Comparison of ENCODE assay signal across 20 cellular contexts in genomic region chr4:146235654-146236570, GRCh38. TPM values are rescaled to one million over a fixed set of nuclear protein-coding genes. Genes with fewer than 3 reads are reported as not detected.
DNase-seq lines count a peak whose midpoint lies in the region; ATAC-seq and TF ChIP-seq lines count a peak whose summit lies in the region.
"Had no signal": no experiment of that assay in that cellular context is flagged by ENCODE, and none has a peak within 500 bp of the region (broad histone marks: within the 10 kb centered on the region; RNA-seq: fewer than 3 reads in every experiment).

No MANE protein-coding gene starts in this region.

- no TSS peak for BruUV-seq in PC-9 (replicated peaks; lab: Mats Ljungman, UMichigan)

- ATAC-seq in GM21390 (IDR thresholded peaks at IDR 0.05; ENCODE audit: unreplicated experiment) = no peak
- ATAC-seq in HG03139 (IDR thresholded peaks at IDR 0.05; ENCODE audit: unreplicated experiment) = no peak
- ATAC-seq: foreskin keratinocyte had no signal

- H3K36me3 ChIP-seq in esophagus muscularis mucosa (no peaks in the 10 kb centered on the region), PC-9 (ENCODE audit: low read depth) (no peaks in the 10 kb centered on the region), endodermal cell (ENCODE audit: control insufficient read depth, insufficient read depth, low read length) (no peaks in the 10 kb centered on the region)

- no peaks in the 10 kb centered on the region for H3K27me3 ChIP-seq in esophagus muscularis mucosa
- no peaks in the 10 kb centered on the region for H3K27me3 ChIP-seq in PC-9 (ENCODE audit: insufficient read depth, low read depth)
- H3K27me3 ChIP-seq in endodermal cell (ENCODE audit: control insufficient read depth, insufficient read depth, low read length, poor library complexity, severe bottlenecking) = no peaks in the 10 kb centered on the region

- TF ChIP-seq EP300 in esophagus muscularis mucosa (IDR thresholded peaks at IDR 0.05) = no peak

- 63% methylated on average over 12 of the region's 13 CpGs for WGBS in esophagus muscularis mucosa
- 93 to 94% methylated on average over 9 to 13 of the region's 13 CpGs for WGBS in endodermal cell (ENCODE audit: insufficient coverage in 1 of 2, insufficient read length in 1 of 2), 2 experiments

- no peaks in the 10 kb centered on the region for H3K27me3 Mint-ChIP-seq in osteocyte (ENCODE audit: unreplicated experiment)
- H3K27me3 Mint-ChIP-seq in endodermal cell (ENCODE audit: insufficient read depth) = no peaks in the 10 kb centered on the region

- no peak overlapping the region for H3K4me2 ChIP-seq in PC-9

- H3K9me3 ChIP-seq in esophagus muscularis mucosa = peaks cover 0 to 10% (median 4%) of the 10 kb centered on the region in 4 donors
- no peaks in the 10 kb centered on the region for H3K9me3 ChIP-seq in PC-9 (ENCODE audit: insufficient read depth, low read depth)
- peaks cover 5% of the 10 kb centered on the region for H3K9me3 ChIP-seq in endodermal cell (ENCODE audit: control insufficient read depth, low read length)

- intact Hi-C loops in esophagus muscularis mucosa (cut with DNase I) = no loop called here
- intact Hi-C loops in PC-9 (cut with micrococcal nuclease; ENCODE audit: unreplicated experiment) = no loop called here

- H3K79me2 ChIP-seq in PC-9 (ENCODE audit: low read depth) = no peaks in the 10 kb centered on the region
- H3K79me2 ChIP-seq: parathyroid adenoma had no signal

- CTCF ChIA-PET in PC-9 (lab: Charles Lee) = no interaction called here

- no peak overlapping the region for H3K27ac Mint-ChIP-seq in osteocyte (ENCODE audit: unreplicated experiment)
- H3K27ac Mint-ChIP-seq in endodermal cell = no peak overlapping the region
- H3K27ac Mint-ChIP-seq: HFFc6 had no signal

- H3K9me3 Mint-ChIP-seq in osteocyte (ENCODE audit: unreplicated experiment) (no peaks in the 10 kb centered on the region), endodermal cell (peaks cover 10% of the 10 kb centered on the region)
- H3K9me3 Mint-ChIP-seq: immature natural killer cell had no signal

- H3K4me1 Mint-ChIP-seq in osteocyte (ENCODE audit: unreplicated experiment) (peaks cover under 1% of the 10 kb centered on the region), endodermal cell (no peaks in the 10 kb centered on the region)
- H3K4me1 Mint-ChIP-seq: immature natural killer cell had no signal

- no peak overlapping the region for H2AFZ ChIP-seq in PC-9
- H2AFZ ChIP-seq: parathyroid adenoma had no signal

- TF ChIP-seq CTCF in esophagus muscularis mucosa (IDR thresholded peaks at IDR 0.05) = no peak
- no peak for TF ChIP-seq CTCF in osteocyte (IDR thresholded peaks at IDR 0.05)
- no peak for TF ChIP-seq CTCF in PC-9 (conservative IDR thresholded peaks at IDR 0.05)
- no peak for TF ChIP-seq CTCF in endodermal cell (conservative IDR thresholded peaks at IDR 0.05)

- H3K9ac ChIP-seq in endodermal cell (ENCODE audit: extremely low read depth, low read length, poor library complexity, severe bottlenecking) = no peak overlapping the region
- H3K9ac ChIP-seq: parathyroid adenoma had no signal

- DNase-seq in CD1c-positive myeloid dendritic cell (ENCODE audit: extremely low spot score) (peak; percentile 89), NCI-H446 treated with DMSO at 0.1 percent for 48 hours (lab: John Stamatoyannopoulos, UW) (peak; percentile 40), esophagus muscularis mucosa (ENCODE audit: extremely low spot score) (peak; percentile 86), osteocyte (ENCODE audit: extremely low spot score, unreplicated experiment) (peak; percentile 66), PC-9 (no peak), endodermal cell (no peak)
- DNase-seq: activated CD8-positive, alpha-beta memory T cell treated with anti-CD3 and anti-CD28 coated beads for 24 hours; activated gamma-delta T cell; foreskin keratinocyte; HFFc6; immature natural killer cell; Kasumi-1; NCI-H2029; NCI-H774; stimulated activated CD4-positive, alpha-beta T cell treated with anti-CD3 and anti-CD28 coated beads, Interleukin-15, amount 100 ng/mL, for 24 hours had no signal

- peaks cover 3% of the 10 kb centered on the region for H3F3A ChIP-seq in PC-9 (ENCODE audit: insufficient read depth, low read depth)

- H3K4me3 ChIP-seq in esophagus muscularis mucosa (no peak overlapping the region), PC-9 (no peak overlapping the region), endodermal cell (ENCODE audit: low read length) (no peak overlapping the region)

- no peaks in the 10 kb centered on the region for H3K9me2 ChIP-seq in PC-9 (ENCODE audit: insufficient read depth)

- no peaks in the 10 kb centered on the region for H4K20me1 ChIP-seq in PC-9 (ENCODE audit: insufficient read depth)

- peaks cover 3 to 20% (median 12%) of the 10 kb centered on the region in 4 donors for H3K4me1 ChIP-seq in esophagus muscularis mucosa
- peaks cover 7% of the 10 kb centered on the region for H3K4me1 ChIP-seq in PC-9 (replicated peaks; ENCODE audit: insufficient read depth)
- no peaks in the 10 kb centered on the region for H3K4me1 ChIP-seq in endodermal cell (ENCODE audit: control insufficient read depth, insufficient read depth, low read length)
- H3K4me1 ChIP-seq: parathyroid adenoma had no signal

- H3K27ac ChIP-seq in esophagus muscularis mucosa (replicated peaks in 1 of 4) = peak overlapping the region in 1 of 4 donors; percentile 46
- no peak overlapping the region for H3K27ac ChIP-seq in PC-9
- H3K27ac ChIP-seq in endodermal cell (ENCODE audit: low read depth, low read length) = no peak overlapping the region
- H3K27ac ChIP-seq: foreskin keratinocyte had no signal

- no peak for TF ChIP-seq POLR2A in esophagus muscularis mucosa (IDR thresholded peaks at IDR 0.05; ENCODE audit: low read depth)

- POLR2A ChIA-PET in PC-9 (lab: Charles Lee; ENCODE audit: unreplicated experiment) = no interaction called here

- H3K4me3 Mint-ChIP-seq in osteocyte (ENCODE audit: unreplicated experiment) (no peak overlapping the region), endodermal cell (no peak overlapping the region)
- H3K4me3 Mint-ChIP-seq: HFFc6, immature natural killer cell had no signal

- no peaks in the 10 kb centered on the region for H3K36me3 Mint-ChIP-seq in osteocyte (ENCODE audit: unreplicated experiment)
- no peaks in the 10 kb centered on the region for H3K36me3 Mint-ChIP-seq in endodermal cell (ENCODE audit: low read depth)
- H3K36me3 Mint-ChIP-seq: immature natural killer cell had no signal

RNA-seq across cellular contexts. Expression of gene REELD1, which starts 21.6 kb away (rescaled TPM):
- total RNA-seq in esophagus muscularis mucosa (under 1 TPM in 2 of 4 donors, not detected in 2; 0.33 to 0.83 TPM), osteocyte (not detected in 2 replicates), PC-9 (2021) (not detected in 2 replicates), endodermal cell (under 1 TPM in 1 of 2 donors, not detected in 1; 0.13 TPM)
- polyA plus RNA-seq in endodermal cell (2013, experiment 1 of 2) = not detected
- polyA plus RNA-seq in endodermal cell (2013, experiment 2 of 2) = not detected
- total RNA-seq: Daoy, foreskin keratinocyte, HFFc6 had no signal
- polyA plus RNA-seq: BJ, foreskin keratinocyte, immature natural killer cell had no signal

Comparison
In these comparisons a context has a peak if more than half of its experiments do, and no peak if none do; other contexts are left out.
1. DNase-seq: peak in CD1c-positive myeloid dendritic cell (single experiment), NCI-H446 treated with DMSO at 0.1 percent for 48 hours (single experiment), esophagus muscularis mucosa (single experiment) and osteocyte (single experiment); none in PC-9 (0 of 2) and endodermal cell (single experiment).